ENCODE assay signal across 8 cellular contexts in genomic region chr13:98570929-98571372, GRCh38. TPM values are rescaled to one million over a fixed set of nuclear protein-coding genes. Genes with fewer than 3 reads are reported as not detected.
DNase-seq lines count a peak whose midpoint lies in the region; ATAC-seq, FAIRE-seq and TF ChIP-seq lines count a peak whose summit lies in the region.

No MANE protein-coding gene starts in this region.

- FAIRE-seq in urothelium cell line (lab: Jason Lieb, UNC), result no peak

- no peaks in the 10 kb centered on the region for H3K27me3 ChIP-seq in rectal smooth muscle tissue (ENCODE audit: control insufficient read depth, insufficient read depth, low read length)

- no peak for DNase-seq in WTC11 (ENCODE audit: low spot score)
- DNase-seq in fibroblast of mammary gland (ENCODE audit: low read depth), result peak; percentile 72
- no peak for DNase-seq in urothelium cell line (ENCODE audit: low spot score)
- no peak for DNase-seq in NCI-H524 treated with DMSO at 0.1 percent for 48 hours (lab: John Stamatoyannopoulos, UW)

- TF ChIP-seq CTCF in WTC11 (IDR thresholded peaks at IDR 0.05) (no peak), fibroblast of mammary gland (conservative IDR thresholded peaks at IDR 0.05; ENCODE audit: control insufficient read depth, insufficient read depth, low read depth, low read length) (no peak)

- H3K4me3 ChIP-seq in GM08714 (ENCODE audit: low read length) (peak overlapping the region; percentile 57), fibroblast of mammary gland (ENCODE audit: control insufficient read depth, low read depth, low read length) (peak overlapping the region; percentile 25), rectal smooth muscle tissue (ENCODE audit: low read length) (peak overlapping the region; percentile 11)

- POLR2A ChIA-PET in WTC11 (lab: Charles Lee), result interaction anchor here (1.3 kb wide), 1 partner anchor 86 kb away, joined by 5 read pairs; no protein-coding TSS in a partner anchor

- H3K9ac ChIP-seq in rectal smooth muscle tissue (ENCODE audit: low read length), result no peak overlapping the region

- H3K4me1 Mint-ChIP-seq in WTC11, result peaks cover 93% of the 10 kb centered on the region

- peaks cover 6% of the 10 kb centered on the region; the same call in 1 of the 2 replicates for H3K36me3 Mint-ChIP-seq in WTC11

- H3K4me3 Mint-ChIP-seq in WTC11, result no peak overlapping the region

- no peak overlapping the region for H3K27ac ChIP-seq in rectal smooth muscle tissue (ENCODE audit: low read depth, low read length)

- no peaks in the 10 kb centered on the region for H3K27me3 Mint-ChIP-seq in WTC11 (ENCODE audit: low read depth)

- H3K36me3 ChIP-seq in rectal smooth muscle tissue (ENCODE audit: control insufficient read depth, insufficient read depth, low read length), result no peaks in the 10 kb centered on the region

- peak; percentile 91 for ATAC-seq in GM21390 (IDR thresholded peaks at IDR 0.05; ENCODE audit: unreplicated experiment)
- ATAC-seq in HG03565 (IDR thresholded peaks at IDR 0.05; ENCODE audit: unreplicated experiment), result peak; percentile 87
- no peak for ATAC-seq in WTC11

- peak overlapping the region; percentile 79 for H3K27ac Mint-ChIP-seq in WTC11

- peaks cover 25% of the 10 kb centered on the region for H3K4me1 ChIP-seq in rectal smooth muscle tissue (ENCODE audit: control insufficient read depth, insufficient read depth, low read length)

- CTCF ChIA-PET in WTC11 (lab: Charles Lee), result interaction anchor here (1.0 to 1.4 kb wide), 2 partner anchors 82 to 123 kb away, joined by 3 to 5 read pairs; no protein-coding TSS in a partner anchor

- no peaks in the 10 kb centered on the region for H3K9me3 Mint-ChIP-seq in WTC11

TF ChIP-seq in WTC11, 78 proteins besides CTCF, POLR2A, EP300 and RAD21:
- TF ChIP-seq ZBTB21 (CRISPR knock-in tag; IDR thresholded peaks at IDR 0.05; ENCODE audit: borderline replicate concordance) (no peak), ZNF396 (CRISPR knock-in tag; IDR thresholded peaks at IDR 0.05; ENCODE audit: borderline replicate concordance) (no peak), KAT7 (CRISPR knock-in tag; IDR thresholded peaks at IDR 0.05; ENCODE audit: borderline replicate concordance) (no peak), STAT6 (CRISPR knock-in tag; conservative IDR thresholded peaks at IDR 0.05; ENCODE audit: low read depth) (no peak), PRRX2 (CRISPR knock-in tag; IDR thresholded peaks at IDR 0.05) (no peak), NFE2L1 (CRISPR knock-in tag; IDR thresholded peaks at IDR 0.05) (no peak), SP1 (CRISPR knock-in tag; conservative IDR thresholded peaks at IDR 0.05) (no peak), OVOL2 (CRISPR knock-in tag; IDR thresholded peaks at IDR 0.05; ENCODE audit: borderline replicate concordance) (no peak), GTF2I (CRISPR knock-in tag; conservative IDR thresholded peaks at IDR 0.05) (no peak), ZNF281 (CRISPR knock-in tag; IDR thresholded peaks at IDR 0.05) (no peak), ETV6 (CRISPR knock-in tag; IDR thresholded peaks at IDR 0.05) (no peak), ZNF423 (CRISPR knock-in tag; IDR thresholded peaks at IDR 0.05) (no peak), TCF7 (CRISPR knock-in tag; IDR thresholded peaks at IDR 0.05; ENCODE audit: low read depth) (no peak)
- TF ChIP-seq, protein P1, sequence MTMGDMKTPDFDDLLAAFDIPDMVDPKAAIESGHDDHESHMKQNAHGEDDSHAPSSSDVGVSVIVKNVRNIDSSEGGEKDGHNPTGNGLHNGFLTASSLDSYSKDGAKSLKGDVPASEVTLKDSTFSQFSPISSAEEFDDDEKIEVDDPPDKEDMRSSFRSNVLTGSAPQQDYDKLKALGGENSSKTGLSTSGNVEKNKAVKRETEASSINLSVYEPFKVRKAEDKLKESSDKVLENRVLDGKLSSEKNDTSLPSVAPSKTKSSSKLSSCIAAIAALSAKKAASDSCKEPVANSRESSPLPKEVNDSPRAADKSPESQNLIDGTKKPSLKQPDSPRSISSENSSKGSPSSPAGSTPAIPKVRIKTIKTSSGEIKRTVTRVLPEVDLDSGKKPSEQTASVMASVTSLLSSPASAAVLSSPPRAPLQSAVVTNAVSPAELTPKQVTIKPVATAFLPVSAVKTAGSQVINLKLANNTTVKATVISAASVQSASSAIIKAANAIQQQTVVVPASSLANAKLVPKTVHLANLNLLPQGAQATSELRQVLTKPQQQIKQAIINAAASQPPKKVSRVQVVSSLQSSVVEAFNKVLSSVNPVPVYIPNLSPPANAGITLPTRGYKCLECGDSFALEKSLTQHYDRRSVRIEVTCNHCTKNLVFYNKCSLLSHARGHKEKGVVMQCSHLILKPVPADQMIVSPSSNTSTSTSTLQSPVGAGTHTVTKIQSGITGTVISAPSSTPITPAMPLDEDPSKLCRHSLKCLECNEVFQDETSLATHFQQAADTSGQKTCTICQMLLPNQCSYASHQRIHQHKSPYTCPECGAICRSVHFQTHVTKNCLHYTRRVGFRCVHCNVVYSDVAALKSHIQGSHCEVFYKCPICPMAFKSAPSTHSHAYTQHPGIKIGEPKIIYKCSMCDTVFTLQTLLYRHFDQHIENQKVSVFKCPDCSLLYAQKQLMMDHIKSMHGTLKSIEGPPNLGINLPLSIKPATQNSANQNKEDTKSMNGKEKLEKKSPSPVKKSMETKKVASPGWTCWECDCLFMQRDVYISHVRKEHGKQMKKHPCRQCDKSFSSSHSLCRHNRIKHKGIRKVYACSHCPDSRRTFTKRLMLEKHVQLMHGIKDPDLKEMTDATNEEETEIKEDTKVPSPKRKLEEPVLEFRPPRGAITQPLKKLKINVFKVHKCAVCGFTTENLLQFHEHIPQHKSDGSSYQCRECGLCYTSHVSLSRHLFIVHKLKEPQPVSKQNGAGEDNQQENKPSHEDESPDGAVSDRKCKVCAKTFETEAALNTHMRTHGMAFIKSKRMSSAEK (CRISPR knock-in tag; IDR thresholded peaks at IDR 0.05; ENCODE audit: borderline replicate concordance), result no peak
- TF ChIP-seq, protein P2, sequence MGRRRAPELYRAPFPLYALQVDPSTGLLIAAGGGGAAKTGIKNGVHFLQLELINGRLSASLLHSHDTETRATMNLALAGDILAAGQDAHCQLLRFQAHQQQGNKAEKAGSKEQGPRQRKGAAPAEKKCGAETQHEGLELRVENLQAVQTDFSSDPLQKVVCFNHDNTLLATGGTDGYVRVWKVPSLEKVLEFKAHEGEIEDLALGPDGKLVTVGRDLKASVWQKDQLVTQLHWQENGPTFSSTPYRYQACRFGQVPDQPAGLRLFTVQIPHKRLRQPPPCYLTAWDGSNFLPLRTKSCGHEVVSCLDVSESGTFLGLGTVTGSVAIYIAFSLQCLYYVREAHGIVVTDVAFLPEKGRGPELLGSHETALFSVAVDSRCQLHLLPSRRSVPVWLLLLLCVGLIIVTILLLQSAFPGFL (CRISPR knock-in tag; IDR thresholded peaks at IDR 0.05; ENCODE audit: borderline replicate concordance), result no peak
- TF ChIP-seq, protein P3, sequence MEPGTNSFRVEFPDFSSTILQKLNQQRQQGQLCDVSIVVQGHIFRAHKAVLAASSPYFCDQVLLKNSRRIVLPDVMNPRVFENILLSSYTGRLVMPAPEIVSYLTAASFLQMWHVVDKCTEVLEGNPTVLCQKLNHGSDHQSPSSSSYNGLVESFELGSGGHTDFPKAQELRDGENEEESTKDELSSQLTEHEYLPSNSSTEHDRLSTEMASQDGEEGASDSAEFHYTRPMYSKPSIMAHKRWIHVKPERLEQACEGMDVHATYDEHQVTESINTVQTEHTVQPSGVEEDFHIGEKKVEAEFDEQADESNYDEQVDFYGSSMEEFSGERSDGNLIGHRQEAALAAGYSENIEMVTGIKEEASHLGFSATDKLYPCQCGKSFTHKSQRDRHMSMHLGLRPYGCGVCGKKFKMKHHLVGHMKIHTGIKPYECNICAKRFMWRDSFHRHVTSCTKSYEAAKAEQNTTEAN (CRISPR knock-in tag; IDR thresholded peaks at IDR 0.05), result no peak

RNA-seq across cellular contexts. Expression of gene STK24, which starts 6.0 kb away (rescaled TPM):
- 122 to 138 TPM (median 134 TPM) in 3 replicates for total RNA-seq in WTC11 (2021)
